In the genomic region with DNA sequence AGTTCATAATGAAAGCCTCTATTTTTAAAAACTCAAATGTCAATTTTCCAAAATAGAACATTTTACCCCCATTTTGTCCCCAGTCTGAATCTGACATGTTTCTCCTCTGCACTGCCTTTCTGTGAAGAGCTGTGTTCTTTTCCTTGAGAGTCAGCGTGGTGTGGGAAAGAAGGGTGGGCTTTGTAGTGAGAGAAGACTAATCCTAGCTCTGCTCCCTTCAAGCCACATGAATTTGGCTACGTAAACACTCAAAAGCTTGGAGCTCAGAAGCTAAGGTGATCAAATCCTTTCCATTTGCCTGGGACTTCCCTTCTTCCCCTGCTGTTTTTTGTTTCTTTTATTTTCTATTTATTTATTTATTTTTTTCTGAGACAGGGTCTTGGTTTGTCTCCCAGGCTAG, we compare ENCODE assay signal across 7 cellular contexts.
"Had no signal": no experiment of that assay in that cellular context is flagged by ENCODE, and none has a peak within 500 bp of the region (broad histone marks: within the 10 kb centered on the region; RNA-seq: fewer than 3 reads in every experiment).

No MANE protein-coding gene starts in this region.

- FAIRE-seq: HTR-8/SVneo, K562 had no signal

- DNase-seq: GM23248, GOT3, H9, HCEC 1CT, IMR-90 had no signal

- H3K9ac ChIP-seq: GM23248 had no signal

- H3K27ac ChIP-seq: GM23248 had no signal

- H2AFZ ChIP-seq: GM23248 had no signal

- H3K4me3 ChIP-seq: GM23248, K562 had no signal
